Comparison of ENCODE assay signal across 11 cellular contexts in the genomic region with DNA sequence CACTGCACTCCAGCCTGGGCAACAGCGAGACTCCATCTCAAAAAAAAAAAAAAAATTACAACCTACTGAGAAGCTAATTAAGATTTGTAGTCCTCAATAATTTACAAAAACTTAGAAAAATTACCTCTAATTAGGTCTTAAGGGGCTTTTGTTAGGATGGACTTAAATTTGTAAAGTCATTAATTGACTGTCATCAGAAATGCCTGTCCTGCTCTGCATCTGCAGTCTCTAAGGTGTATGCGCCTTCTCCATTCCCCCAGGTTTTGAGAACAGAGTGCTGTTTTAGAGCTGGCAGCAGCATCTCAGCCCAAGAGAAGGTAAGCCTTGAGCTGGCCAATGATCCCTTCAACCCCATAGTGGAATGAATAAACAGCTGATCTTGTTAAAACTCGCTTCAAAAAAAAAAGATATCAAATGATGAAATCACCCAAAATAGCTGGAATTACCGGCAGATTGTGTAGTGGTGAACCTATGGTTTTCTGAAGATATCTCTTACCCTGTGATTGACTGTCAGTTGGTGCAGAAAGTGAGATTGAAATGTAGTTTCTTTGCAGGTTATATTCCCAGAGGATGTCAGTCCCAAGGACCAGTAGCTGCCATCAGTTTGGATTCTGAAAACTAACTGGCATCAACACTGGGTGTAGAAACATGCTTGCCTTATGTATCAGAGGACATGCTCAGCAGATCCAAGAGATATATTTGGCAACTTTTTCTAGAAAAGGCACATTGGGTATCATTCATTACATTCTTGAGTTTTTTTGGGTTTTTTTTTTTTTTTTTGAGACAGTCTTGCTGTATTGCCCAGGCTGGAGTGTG. TPM values are rescaled to one million over a fixed set of nuclear protein-coding genes. Genes with fewer than 3 reads are reported as not detected.
DNase-seq lines count a peak whose midpoint lies in the region; ATAC-seq and TF ChIP-seq lines count a peak whose summit lies in the region.
"Had no signal": no experiment of that assay in that cellular context is flagged by ENCODE, and none has a peak within 500 bp of the region (broad histone marks: within the 10 kb centered on the region; RNA-seq: fewer than 3 reads in every experiment).

No MANE protein-coding gene starts in this region.

- peaks cover 34% of the 10 kb centered on the region for H3K36me3 ChIP-seq in CD4-positive, CD25-positive, alpha-beta regulatory T cell (ENCODE audit: control insufficient read depth, insufficient read depth, low read length)
- H3K36me3 ChIP-seq in IMR-90 (ENCODE audit: control insufficient read depth, insufficient read depth, low read length) (peaks cover 48% of the 10 kb centered on the region), muscle layer of duodenum (ENCODE audit: control insufficient read depth in 1 of 2, insufficient read depth in 2 of 2, low read length in 2 of 2) (peaks cover 32% of the 10 kb centered on the region in 2 donors)

- no peak overlapping the region for H2AK9ac ChIP-seq in IMR-90 (replicated peaks; ENCODE audit: low read depth, low read length, poor library complexity)

- H3K27ac Mint-ChIP-seq in CD4-positive, CD25-positive, alpha-beta regulatory T cell, result peak overlapping the region; percentile 45 to 99 (median 98)

- peak overlapping the region; percentile 22; the same call in 1 of the 2 replicates for H3K14ac ChIP-seq in IMR-90 (replicated peaks; ENCODE audit: low read depth, low read length)

- no peak for ATAC-seq in CD4-positive, CD25-positive, alpha-beta regulatory T cell (ENCODE audit: low read depth in 2 of 2)
- ATAC-seq in IMR-90 (ENCODE audit: low read depth), result no peak
- no peak for ATAC-seq in omental fat pad (ENCODE audit: low FRiP score)

- peak overlapping the region; percentile 55; the same call in 1 of the 2 replicates for H3K23ac ChIP-seq in IMR-90 (ENCODE audit: low read depth, low read length)

- H3K4me3 Mint-ChIP-seq in CD4-positive, CD25-positive, alpha-beta regulatory T cell, result peak overlapping the region; percentile 68 to 100 (median 99)

- peak overlapping the region in 1 of 2 experiments; percentile 25; a peak in 1 of 4 replicates for H4K8ac ChIP-seq in IMR-90 (ENCODE audit: low read depth in 2 of 2, low read length in 2 of 2)

- peaks cover 66% of the 10 kb centered on the region for H4K20me1 ChIP-seq in IMR-90 (ENCODE audit: insufficient read depth, low read length)

- no peak overlapping the region for H3K18ac ChIP-seq in IMR-90 (ENCODE audit: low read depth, low read length)

- H3K27ac ChIP-seq in CD4-positive, CD25-positive, alpha-beta regulatory T cell (ENCODE audit: insufficient read depth, low read length, poor library complexity, severe bottlenecking), result peak overlapping the region; percentile 93
- peak overlapping the region; percentile 6; the same call in 1 of the 2 replicates for H3K27ac ChIP-seq in IMR-90 (ENCODE audit: insufficient read depth, low read length)
- peak overlapping the region; percentile 12 for H3K27ac ChIP-seq in muscle layer of duodenum (ENCODE audit: low read length)

- H2BK120ac ChIP-seq in IMR-90 (ENCODE audit: low read depth, low read length), result no peak overlapping the region

- H2BK15ac ChIP-seq in IMR-90 (ENCODE audit: low read depth, low read length), result no peak overlapping the region

- H3K4me1 ChIP-seq in CD4-positive, CD25-positive, alpha-beta regulatory T cell (ENCODE audit: control insufficient read depth, insufficient read depth, low read length, poor library complexity, severe bottlenecking), result peaks cover 33% of the 10 kb centered on the region
- peaks cover 17% of the 10 kb centered on the region for H3K4me1 ChIP-seq in IMR-90 (ENCODE audit: control insufficient read depth, insufficient read depth, low read length)
- H3K4me1 ChIP-seq in muscle layer of duodenum (ENCODE audit: control insufficient read depth in 1 of 2, insufficient read depth in 2 of 2, low read length in 2 of 2), result peaks cover 11 to 39% of the 10 kb centered on the region in 2 donors

- TF ChIP-seq CTCF in IMR-90 (conservative IDR thresholded peaks at IDR 0.05; ENCODE audit: low read depth, low read length) (no peak), astrocyte of the spinal cord (IDR thresholded peaks at IDR 0.05; ENCODE audit: low read depth, low read length) (no peak), omental fat pad (IDR thresholded peaks at IDR 0.05) (no peak)

- no peak overlapping the region for H2BK20ac ChIP-seq in IMR-90 (ENCODE audit: low read depth, low read length)

- TF ChIP-seq RAD21 in IMR-90 (IDR thresholded peaks at IDR 0.05; ENCODE audit: low read length), result no peak

- H3K4me3 ChIP-seq in CD4-positive, CD25-positive, alpha-beta regulatory T cell (ENCODE audit: low read depth, low read length), result peak overlapping the region; percentile 53
- H3K4me3 ChIP-seq in IMR-90 (ENCODE audit: insufficient read depth, low read depth, low read length), result no peak overlapping the region
- H3K4me3 ChIP-seq in astrocyte of the spinal cord (ENCODE audit: low read depth, low read length), result peak overlapping the region; percentile 98
- peak overlapping the region in 1 of 2 donors; percentile 0 for H3K4me3 ChIP-seq in muscle layer of duodenum (ENCODE audit: low read depth in 1 of 2, low read length in 2 of 2)

- TF ChIP-seq POLR2A in IMR-90 (IDR thresholded peaks at IDR 0.05; ENCODE audit: low read depth, low read length), result no peak

- peaks cover 24 to 67% of the 10 kb centered on the region in 2 experiments for H3K79me1 ChIP-seq in IMR-90 (ENCODE audit: low read depth in 1 of 2, low read length in 2 of 2)

- peak overlapping the region; percentile 55 for H3K4me2 ChIP-seq in IMR-90 (ENCODE audit: low read depth, low read length)

- no peaks in the 10 kb centered on the region for H3K27me3 Mint-ChIP-seq in CD4-positive, CD25-positive, alpha-beta regulatory T cell

- DNase-seq in CD4-positive, CD25-positive, alpha-beta regulatory T cell, result no peak
- DNase-seq in IMR-90 (no peak), astrocyte of the spinal cord (ENCODE audit: low read depth, low spot score) (no peak), omental fat pad (ENCODE audit: low spot score) (no peak), epidermal melanocyte (ENCODE audit: insufficient read length, low spot score) (no peak), NCI-H2107 (lab: John Stamatoyannopoulos, UW) (no peak)
- no peak for DNase-seq in central memory CD4-positive, alpha-beta T cell
- DNase-seq: activated CD4-positive, CD25-positive, alpha-beta regulatory T cell; Kasumi-1; stimulated activated CD4-positive, alpha-beta T cell treated with anti-CD3 and anti-CD28 coated beads, Interleukin-2, amount 100 ng/mL, for 48 hours had no signal

- H3K9me3 Mint-ChIP-seq in CD4-positive, CD25-positive, alpha-beta regulatory T cell, result no peaks in the 10 kb centered on the region

- no peak overlapping the region for H4K5ac ChIP-seq in IMR-90 (ENCODE audit: low read depth, low read length)

- H3K27me3 ChIP-seq in CD4-positive, CD25-positive, alpha-beta regulatory T cell (ENCODE audit: control insufficient read depth, insufficient read depth, low read length), result no peaks in the 10 kb centered on the region
- H3K27me3 ChIP-seq in IMR-90 (ENCODE audit: control insufficient read depth, insufficient read depth, low read length), result no peaks in the 10 kb centered on the region
- H3K27me3 ChIP-seq in muscle layer of duodenum (ENCODE audit: low read depth, low read length), result no peaks in the 10 kb centered on the region

- BruUV-seq in IMR-90 (replicated peaks; lab: Mats Ljungman, UMichigan), result no TSS peak

- CTCF ChIA-PET in IMR-90 (lab: Yijun Ruan, JAX), result interaction anchor here (0.6 to 1.4 kb wide), 2 partner anchors 39 to 80 kb away, joined by 3 to 4 read pairs; no protein-coding TSS in a partner anchor

- no peaks in the 10 kb centered on the region for H3K9me3 ChIP-seq in CD4-positive, CD25-positive, alpha-beta regulatory T cell (ENCODE audit: control insufficient read depth in 2 of 2, low read length in 2 of 2)
- no peaks in the 10 kb centered on the region for H3K9me3 ChIP-seq in IMR-90 (ENCODE audit: control insufficient read depth, insufficient read depth, low read length)
- no peaks in the 10 kb centered on the region for H3K9me3 ChIP-seq in muscle layer of duodenum (ENCODE audit: control insufficient read depth in 1 of 2, low read length in 2 of 2)

- in situ Hi-C loops in IMR-90 (cut with MboI; ENCODE audit: low sequenced_read_pairs), result no loop called here
- in situ Hi-C loops in astrocyte of the spinal cord (cut with HindIII; ENCODE audit: low sequenced_read_pairs), result no loop called here

- peak overlapping the region; percentile 15; the same call in 1 of the 2 replicates for H3K9ac ChIP-seq in IMR-90 (ENCODE audit: low read depth, low read length)

- dilution Hi-C loops in IMR-90 (cut with HindIII; ENCODE audit: low sequenced_read_pairs, unreplicated experiment), result no loop called here

- no peak overlapping the region for H2AFZ ChIP-seq in IMR-90 (replicated peaks; ENCODE audit: low read length, poor library complexity)

- no CpG with 5 or more reads among the region's 4 CpGs for WGBS in IMR-90 (ENCODE audit: extremely low coverage in 2 of 2, insufficient read length in 1 of 2), 2 experiments

- H3K4me1 Mint-ChIP-seq in CD4-positive, CD25-positive, alpha-beta regulatory T cell, result peaks cover 0 to 57% (median 45%) of the 10 kb centered on the region in 4 donors

- no peak overlapping the region for H3K4ac ChIP-seq in IMR-90 (ENCODE audit: low read depth, low read length)

- H4K91ac ChIP-seq in IMR-90 (ENCODE audit: insufficient read depth, low read depth, low read length), result no peak overlapping the region

- peaks cover 20% of the 10 kb centered on the region for H3K36me3 Mint-ChIP-seq in CD4-positive, CD25-positive, alpha-beta regulatory T cell

- no peak overlapping the region for H3K56ac ChIP-seq in IMR-90 (ENCODE audit: extremely low read depth, insufficient read depth, low read length)

- intact Hi-C loops in IMR-90 (cut with micrococcal nuclease), result no loop called here

- H2AK5ac ChIP-seq in IMR-90 (ENCODE audit: low read depth, low read length), result no peak overlapping the region

- POLR2A ChIA-PET in IMR-90 (lab: Charles Lee; ENCODE audit: unreplicated experiment), result interaction anchor here (0.6 to 1.0 kb wide), 2 partner anchors 60 to 316 kb away, joined by 3 to 7 read pairs; partner anchors contain the start of gene UBB

- H3K9me1 ChIP-seq in IMR-90 (ENCODE audit: insufficient read depth, low read length), result peaks cover 29% of the 10 kb centered on the region

- H2BK5ac ChIP-seq in IMR-90 (ENCODE audit: low read depth, low read length, poor library complexity, severe bottlenecking), result no peak overlapping the region

RNA-seq across cellular contexts. Expression of gene TRPV2, which starts 25.7 kb away (rescaled TPM):
- 125 TPM for total RNA-seq in CD4-positive, CD25-positive, alpha-beta regulatory T cell
- polyA plus RNA-seq in CD4-positive, CD25-positive, alpha-beta regulatory T cell, result 100 to 1,000 TPM in 3 of 4 donors, 10 to 100 TPM in 1; 99.4 to 142 (median 120) TPM
- total RNA-seq in IMR-90 (2012; rRNA removed) (27.2 and 30.8 TPM in 2 replicates), omental fat pad (10 to 100 TPM; 12.1 to 47.6 (median 28.9) TPM)
- 32.8 and 36.4 TPM in 2 replicates for polyA plus RNA-seq in IMR-90 (2012; rRNA removed)
- 28.0 and 41.7 TPM in 2 replicates for polyA plus RNA-seq in IMR-90 (2012; cell fraction: cytosol; rRNA removed)
- polyA plus RNA-seq in IMR-90 (2012; cell fraction: nucleus; rRNA removed; ENCODE audit: low replicate concordance), result 30.3 and 55.3 TPM in 2 replicates

RNA-seq across cellular contexts. Expression of gene LRRC75A, which starts 51.0 kb away (rescaled TPM):
- 3.8 TPM for total RNA-seq in CD4-positive, CD25-positive, alpha-beta regulatory T cell
- polyA plus RNA-seq in CD4-positive, CD25-positive, alpha-beta regulatory T cell, result 1 to 10 TPM; 1.5 to 3.5 (median 1.7) TPM
- total RNA-seq in IMR-90 (2012; rRNA removed) (0.56 and 0.72 TPM in 2 replicates), omental fat pad (1 to 10 TPM in 3 of 4 donors, under 1 TPM in 1; 0.74 to 3.5 (median 2.1) TPM)
- polyA plus RNA-seq in IMR-90 (2012; rRNA removed), result 0.89 and 1.0 TPM in 2 replicates
- 0.05 and 1.0 TPM in 2 replicates for polyA plus RNA-seq in IMR-90 (2012; cell fraction: cytosol; rRNA removed)
- 2.2 and 3.2 TPM in 2 replicates for polyA plus RNA-seq in IMR-90 (2012; cell fraction: nucleus; rRNA removed; ENCODE audit: low replicate concordance)

Comparison
In these comparisons a context has a peak if more than half of its experiments do, and no peak if none do; other contexts are left out.
1. H3K27ac ChIP-seq: peak in every context shown above with its lines; median percentile 93 in CD4-positive, CD25-positive, alpha-beta regulatory T cell; 12 in muscle layer of duodenum; 6 in IMR-90.